ENCODE assay signal across 1 cellular context in genomic region chr11:127926721-127927120, GRCh38.
TF ChIP-seq lines count a peak whose summit lies in the region.

No MANE protein-coding gene starts in this region.

TF ChIP-seq in HepG2, 621 proteins besides CTCF, POLR2A, EP300 and RAD21 (continued from another document):
- no peak for TF ChIP-seq RERE (CRISPR knock-in tag; IDR thresholded peaks at IDR 0.05; ENCODE audit: low read depth)
